ENCODE assay signal across 8 cellular contexts in genomic region chr11:92886243-92886905, GRCh38.
DNase-seq lines count a peak whose midpoint lies in the region; TF ChIP-seq lines count a peak whose summit lies in the region.

No MANE protein-coding gene starts in this region.

- no peak overlapping the region for H3K9ac ChIP-seq in SK-N-MC (ENCODE audit: insufficient read length)

- H3K9me3 ChIP-seq in HEK293 (ENCODE audit: control insufficient read depth, insufficient read depth, low read depth, low read length): no peaks in the 10 kb centered on the region
- no peaks in the 10 kb centered on the region for H3K9me3 ChIP-seq in SK-N-MC (ENCODE audit: low read depth, low read length)

- no peak overlapping the region for H3K4me3 ChIP-seq in HEK293 (ENCODE audit: low read depth, low read length)
- H3K4me3 ChIP-seq in SK-N-MC: no peak overlapping the region
- no peak overlapping the region for H3K4me3 ChIP-seq in fibroblast of mammary gland (ENCODE audit: control insufficient read depth, low read depth, low read length)

- POLR2A ChIA-PET in HEK293 (lab: Yijun Ruan, JAX): no interaction called here

- H3K27ac ChIP-seq in HEK293 (ENCODE audit: extremely low read depth, low read depth, low read length) (no peak overlapping the region), SK-N-MC (no peak overlapping the region)

- peak; percentile 10 for DNase-seq in stimulated activated CD4-positive, alpha-beta T cell treated with anti-CD3 and anti-CD28 coated beads, Interleukin-1b, Interleukin-23, amount 100 ng/mL, for 48 hours
- DNase-seq in stimulated activated CD4-positive, alpha-beta T cell treated with anti-CD3 and anti-CD28 coated beads, Interleukin-4, amount 100 ng/mL, for 24 hours: no peak
- DNase-seq in NAMALWA (ENCODE audit: low spot score) (peak; percentile 68), SK-N-MC (ENCODE audit: low read depth, low spot score) (peak; percentile 70), fibroblast of mammary gland (ENCODE audit: low read depth) (peak; percentile 55), non-pigmented ciliary epithelial cell (ENCODE audit: low read depth) (peak; percentile 8)
- no peak for DNase-seq in activated CD4-positive, CD25-positive, alpha-beta regulatory T cell treated with anti-CD3 and anti-CD28 coated beads, Interleukin-2, amount 50 U/mL, for 72 hours

- CTCF ChIA-PET in HEK293 (lab: Yijun Ruan, JAX): interaction anchor here (0.6 to 1.8 kb wide), 28 partner anchors 9 to 1384 kb away, joined by 3 to 7 read pairs (median 3); no protein-coding TSS in a partner anchor

- TF ChIP-seq CTCF in HEK293 (tag by site-specific recombination; IDR thresholded peaks at IDR 0.05): peak; percentile 73
- peak; percentile 66 for TF ChIP-seq CTCF in fibroblast of mammary gland (conservative IDR thresholded peaks at IDR 0.05; ENCODE audit: control insufficient read depth, insufficient read depth, low read depth, low read length)

- H3K36me3 ChIP-seq in HEK293 (ENCODE audit: control insufficient read depth in 2 of 2, insufficient read depth in 1 of 2, low read length in 2 of 2) (peaks cover 0 to 24% of the 10 kb centered on the region in 2 experiments; a peak in 1 of 3 replicates), SK-N-MC (ENCODE audit: insufficient read depth, low read length) (no peaks in the 10 kb centered on the region)

- H3K4me1 ChIP-seq in HEK293 (ENCODE audit: control insufficient read depth, insufficient read depth, low read length): no peaks in the 10 kb centered on the region

TF ChIP-seq in HEK293, 187 proteins besides CTCF, POLR2A, EP300 and RAD21:
- TF ChIP-seq ZNF600 (tag by site-specific recombination; IDR thresholded peaks at IDR 0.05): peak; percentile 94
- no peak for TF ChIP-seq OVOL3 (tag by site-specific recombination; IDR thresholded peaks at IDR 0.05)
- 0 out of 2 replicates have a peak, but pooled peaks have one; percentile 30 for TF ChIP-seq ZEB2 (tag by site-specific recombination; IDR thresholded peaks at IDR 0.05)
- TF ChIP-seq ZNF654 (tag by site-specific recombination; IDR thresholded peaks at IDR 0.05; ENCODE audit: low read depth): peak; percentile 66
- peak; percentile 73 for TF ChIP-seq ZSCAN4 (tag by site-specific recombination; IDR thresholded peaks at IDR 0.05)

Comparison
In these comparisons a context has a peak if more than half of its experiments do, and no peak if none do; other contexts are left out.
1. DNase-seq: peak in stimulated activated CD4-positive, alpha-beta T cell treated with anti-CD3 and anti-CD28 coated beads, Interleukin-1b, Interleukin-23, amount 100 ng/mL, for 48 hours (single experiment), NAMALWA (single experiment), SK-N-MC (single experiment), fibroblast of mammary gland (single experiment) and non-pigmented ciliary epithelial cell (single experiment); none in stimulated activated CD4-positive, alpha-beta T cell treated with anti-CD3 and anti-CD28 coated beads, Interleukin-4, amount 100 ng/mL, for 24 hours (single experiment) and activated CD4-positive, CD25-positive, alpha-beta regulatory T cell treated with anti-CD3 and anti-CD28 coated beads, Interleukin-2, amount 50 U/mL, for 72 hours (single experiment).